1 cellular context compared by ENCODE assay signal in genomic region chr5:52878671-52879070, GRCh38.
TF ChIP-seq lines count a peak whose summit lies in the region.

No MANE protein-coding gene starts in this region.

TF ChIP-seq in HEK293, 187 proteins besides CTCF, POLR2A, EP300 and RAD21 (continued from another document):
- TF ChIP-seq IKZF3 (tag by site-specific recombination; IDR thresholded peaks at IDR 0.05) = no peak
- no peak for TF ChIP-seq ZNF184 (tag by site-specific recombination; IDR thresholded peaks at IDR 0.05)
- TF ChIP-seq, protein P1, sequence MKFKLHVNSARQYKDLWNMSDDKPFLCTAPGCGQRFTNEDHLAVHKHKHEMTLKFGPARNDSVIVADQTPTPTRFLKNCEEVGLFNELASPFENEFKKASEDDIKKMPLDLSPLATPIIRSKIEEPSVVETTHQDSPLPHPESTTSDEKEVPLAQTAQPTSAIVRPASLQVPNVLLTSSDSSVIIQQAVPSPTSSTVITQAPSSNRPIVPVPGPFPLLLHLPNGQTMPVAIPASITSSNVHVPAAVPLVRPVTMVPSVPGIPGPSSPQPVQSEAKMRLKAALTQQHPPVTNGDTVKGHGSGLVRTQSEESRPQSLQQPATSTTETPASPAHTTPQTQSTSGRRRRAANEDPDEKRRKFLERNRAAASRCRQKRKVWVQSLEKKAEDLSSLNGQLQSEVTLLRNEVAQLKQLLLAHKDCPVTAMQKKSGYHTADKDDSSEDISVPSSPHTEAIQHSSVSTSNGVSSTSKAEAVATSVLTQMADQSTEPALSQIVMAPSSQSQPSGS (tag by site-specific recombination; IDR thresholded peaks at IDR 0.05; ENCODE audit: low read depth) = no peak
